1 cellular context compared by ENCODE assay signal in genomic region chr10:22629126-22629525, GRCh38.
TF ChIP-seq lines count a peak whose summit lies in the region.

No MANE protein-coding gene starts in this region.

TF ChIP-seq in A549, 52 proteins besides CTCF, POLR2A, EP300 and RAD21 (continued from another document):
- no peak for TF ChIP-seq KDM1A (IDR thresholded peaks at IDR 0.05; ENCODE audit: low read depth)
- TF ChIP-seq SMC3 (IDR thresholded peaks at IDR 0.05): no peak
- TF ChIP-seq TFCP2L1 (CRISPR knock-in tag; IDR thresholded peaks at IDR 0.05): no peak
- no peak for TF ChIP-seq EHF (CRISPR knock-in tag; IDR thresholded peaks at IDR 0.05)
- TF ChIP-seq RARB (CRISPR knock-in tag; IDR thresholded peaks at IDR 0.05): no peak
- no peak for TF ChIP-seq CEBPB (IDR thresholded peaks at IDR 0.05)
- TF ChIP-seq MAZ (IDR thresholded peaks at IDR 0.05; ENCODE audit: borderline replicate concordance, low read depth, low read length): no peak
- TF ChIP-seq HMGXB4 (CRISPR knock-in tag; IDR thresholded peaks at IDR 0.05; ENCODE audit: borderline replicate concordance): no peak
- no peak for TF ChIP-seq MYC (IDR thresholded peaks at IDR 0.05; ENCODE audit: borderline replicate concordance, low read length)
- TF ChIP-seq RNF2 (IDR thresholded peaks at IDR 0.05; ENCODE audit: borderline replicate concordance, low read depth): no peak
- TF ChIP-seq HOXB13 (CRISPR knock-in tag; IDR thresholded peaks at IDR 0.05; ENCODE audit: low read depth): no peak
